Comparison of ENCODE assay signal across 12 cellular contexts in genomic region chr2:2328847-2329246, GRCh38. TPM values are rescaled to one million over a fixed set of nuclear protein-coding genes. Genes with fewer than 3 reads are reported as not detected.
DNase-seq lines count a peak whose midpoint lies in the region; FAIRE-seq and TF ChIP-seq lines count a peak whose summit lies in the region.
"Had no signal": no experiment of that assay in that cellular context is flagged by ENCODE, and none has a peak within 500 bp of the region (broad histone marks: within the 10 kb centered on the region; RNA-seq: fewer than 3 reads in every experiment).

No MANE protein-coding gene starts in this region.

- no peak overlapping the region for H2BK120ac ChIP-seq in H9 (ENCODE audit: low read depth, low read length, poor library complexity, severe bottlenecking)

- POLR2A ChIA-PET in A673 (lab: Charles Lee; ENCODE audit: low non-redundant PET): no interaction called here

- no peak overlapping the region for H3K18ac ChIP-seq in H9 (ENCODE audit: insufficient read length, low read depth, low read length)

- H3T11ph ChIP-seq in H9 (ENCODE audit: low read length): no peak overlapping the region

- TF ChIP-seq CTCF in A673 (conservative IDR thresholded peaks at IDR 0.05; ENCODE audit: low read depth, low read length) (no peak), H9 (conservative IDR thresholded peaks at IDR 0.05) (no peak)

- H3K79me2 ChIP-seq in H9 (ENCODE audit: insufficient read depth, low read length): no peaks in the 10 kb centered on the region

- H3K4me3 ChIP-seq in A673 (ENCODE audit: low read depth, low read length, poor library complexity, severe bottlenecking): no peak overlapping the region
- H3K4me3 ChIP-seq: breast epithelium, sigmoid colon had no signal

- no peak overlapping the region for H4K91ac ChIP-seq in H9 (ENCODE audit: insufficient read length, low read depth, low read length)

- no peak overlapping the region for H2BK20ac ChIP-seq in H9 (ENCODE audit: low read depth, low read length, poor library complexity, severe bottlenecking)

- no peaks in the 10 kb centered on the region for H3K79me1 ChIP-seq in H9 (ENCODE audit: insufficient read depth, low read depth, low read length, poor library complexity, severe bottlenecking)

- intact Hi-C loops in A673 (cut with micrococcal nuclease; ENCODE audit: unreplicated experiment): no loop called here

- no peak overlapping the region for H3K4me2 ChIP-seq in H9 (ENCODE audit: insufficient read depth, insufficient read length, low read length)

- H3K4me1 Mint-ChIP-seq in H9: peaks cover 51 to 56% of the 10 kb centered on the region in 2 experiments

- no peak overlapping the region for H3K23ac ChIP-seq in H9 (ENCODE audit: insufficient read length, low read depth, low read length)

- H2BK15ac ChIP-seq in H9 (ENCODE audit: low read depth, low read length): no peak overlapping the region

- no peaks in the 10 kb centered on the region for H3K9me3 ChIP-seq in A673 (ENCODE audit: low read depth, low read length, poor library complexity, severe bottlenecking)
- H3K9me3 ChIP-seq in H9 (ENCODE audit: control insufficient read depth, low read depth, low read length): no peaks in the 10 kb centered on the region
- H3K9me3 ChIP-seq: breast epithelium, sigmoid colon had no signal

- H3K4me1 ChIP-seq in A673 (ENCODE audit: insufficient read depth, low read length, poor library complexity, severe bottlenecking) (no peaks in the 10 kb centered on the region), H9 (ENCODE audit: insufficient read depth, low read length) (peaks cover 20% of the 10 kb centered on the region; the same call in 1 of the 2 replicates)
- H3K4me1 ChIP-seq: breast epithelium, sigmoid colon had no signal

- no peak overlapping the region for H4K5ac ChIP-seq in H9 (ENCODE audit: insufficient read length, low read depth, low read length)

- H3K36me3 ChIP-seq in A673 (ENCODE audit: insufficient read depth, low read length, poor library complexity, severe bottlenecking): no peaks in the 10 kb centered on the region
- H3K36me3 ChIP-seq: breast epithelium, sigmoid colon had no signal

- no peaks in the 10 kb centered on the region for H3K36me3 Mint-ChIP-seq in H9 (ENCODE audit: insufficient read depth in 1 of 3, low read depth in 3 of 3)
- H3K36me3 Mint-ChIP-seq: CD8-positive, alpha-beta T cell had no signal

- H4K20me1 ChIP-seq in H9 (ENCODE audit: control insufficient read depth, insufficient read depth, insufficient read length): no peaks in the 10 kb centered on the region

- FAIRE-seq in GM19239 (lab: Jason Lieb, UNC): no peak

- no TSS peak for BruUV-seq in A673 (replicated peaks; lab: Mats Ljungman, UMichigan)

- no peak overlapping the region for H3K9ac ChIP-seq in H9 (ENCODE audit: extremely low read depth, insufficient read length, low read length)

- H2AFZ ChIP-seq in H9 (ENCODE audit: low read length): no peak overlapping the region

- H3K27ac Mint-ChIP-seq in H9: no peak overlapping the region
- H3K27ac Mint-ChIP-seq: CD8-positive, alpha-beta T cell had no signal

- H3K27me3 ChIP-seq in A673 (replicated peaks; ENCODE audit: insufficient read depth, low read depth, low read length, poor library complexity) (peaks cover 39% of the 10 kb centered on the region), H9 (ENCODE audit: insufficient read depth, low read length) (no peaks in the 10 kb centered on the region)
- H3K27me3 ChIP-seq: breast epithelium, sigmoid colon had no signal

- H3K9me3 Mint-ChIP-seq in H9: no peaks in the 10 kb centered on the region
- H3K9me3 Mint-ChIP-seq: CD8-positive, alpha-beta T cell had no signal

- H3K27me3 Mint-ChIP-seq in H9 (ENCODE audit: low read depth): peaks cover 28% of the 10 kb centered on the region

- no peak overlapping the region for H3K4ac ChIP-seq in H9 (ENCODE audit: low read depth, low read length)

- no peak overlapping the region for H2AK5ac ChIP-seq in H9 (ENCODE audit: insufficient read length, low read length)

- CTCF ChIA-PET in A673 (lab: Charles Lee): no interaction called here

- H3K4me3 Mint-ChIP-seq in H9: no peak overlapping the region
- H3K4me3 Mint-ChIP-seq: CD8-positive, alpha-beta T cell had no signal

- WGBS in H9 (ENCODE audit: extremely low coverage, insufficient read length, low lambda C conversion rate): no CpG with 5 or more reads among the region's 2 CpGs

- no peak overlapping the region for H3K56ac ChIP-seq in H9 (ENCODE audit: insufficient read length, low read depth, low read length)

- H3K14ac ChIP-seq in H9 (ENCODE audit: insufficient read depth, low read length): no peak overlapping the region

- no peaks in the 10 kb centered on the region for H3K23me2 ChIP-seq in H9 (ENCODE audit: insufficient read length, low read depth, low read length, poor library complexity, severe bottlenecking)

- H2BK5ac ChIP-seq in H9 (ENCODE audit: insufficient read length, low read length): no peak overlapping the region

- peak; percentile 46 for DNase-seq in A673 (ENCODE audit: low spot score)
- peak; percentile 59 for DNase-seq in H9
- peak; percentile 50 for DNase-seq in NCI-H446 treated with DMSO at 0.1 percent for 48 hours (lab: John Stamatoyannopoulos, UW)
- peak; percentile 81 for DNase-seq in cerebellar cortex (ENCODE audit: low spot score)
- DNase-seq in activated CD8-positive, alpha-beta memory T cell treated with anti-CD3 and anti-CD28 coated beads, Interleukin-2, amount 50 U/mL, for 4 hours: no peak
- no peak for DNase-seq in mucosa of gallbladder (ENCODE audit: low spot score)
- DNase-seq in mesenteric fat pad (ENCODE audit: low spot score): no peak
- no peak for DNase-seq in GM19239 (ENCODE audit: insufficient read length, low spot score)
- DNase-seq: CD8-positive, alpha-beta T cell; hippocampal formation; sigmoid colon had no signal

- H4K8ac ChIP-seq in H9 (replicated peaks; ENCODE audit: insufficient read length, low read depth, low read length): no peak overlapping the region

- H2BK12ac ChIP-seq in H9 (ENCODE audit: insufficient read length, low read depth, low read length): no peak overlapping the region

- no peak overlapping the region for H3K27ac ChIP-seq in A673 (ENCODE audit: low read depth, low read length, poor library complexity, severe bottlenecking)
- no peak overlapping the region for H3K27ac ChIP-seq in H9 (ENCODE audit: insufficient read length, low read depth, low read length)
- H3K27ac ChIP-seq: breast epithelium, sigmoid colon had no signal

RNA-seq across cellular contexts. Expression of gene MYT1L, which starts 2.2 kb away (rescaled TPM):
- total RNA-seq in A673 (2021) (0.52 and 0.72 TPM in 2 replicates), H9 (2021) (0.24 TPM in 1 of 2 replicates, not detected in the other), mucosa of gallbladder (0.55 TPM), mesenteric fat pad (not detected)
- total RNA-seq: breast epithelium; CD8-positive, alpha-beta T cell had no signal

Comparison
In these comparisons a context has a peak if more than half of its experiments do, and no peak if none do; other contexts are left out.
1. DNase-seq: peak in A673 (single experiment), H9 (single experiment), NCI-H446 treated with DMSO at 0.1 percent for 48 hours (single experiment) and cerebellar cortex (single experiment); none in activated CD8-positive, alpha-beta memory T cell treated with anti-CD3 and anti-CD28 coated beads, Interleukin-2, amount 50 U/mL, for 4 hours (single experiment), mucosa of gallbladder (single experiment), mesenteric fat pad (single experiment) and GM19239 (single experiment).